ENCODE assay signal across 21 cellular contexts in genomic region chr14:95085321-95085720, GRCh38.
DNase-seq lines count a peak whose midpoint lies in the region; ATAC-seq and TF ChIP-seq lines count a peak whose summit lies in the region.
"Had no signal": no experiment of that assay in that cellular context is flagged by ENCODE, and none has a peak within 500 bp of the region (broad histone marks: within the 10 kb centered on the region; RNA-seq: fewer than 3 reads in every experiment).

No MANE protein-coding gene starts in this region.

- no peaks in the 10 kb centered on the region for H3K27me3 Mint-ChIP-seq in CD8-positive, alpha-beta T cell (ENCODE audit: low read depth)

- H3K27ac Mint-ChIP-seq in CD8-positive, alpha-beta T cell: peak overlapping the region; percentile 73
- H3K27ac Mint-ChIP-seq: CD14-positive monocyte had no signal

- no peaks in the 10 kb centered on the region for H3K4me1 ChIP-seq in CD8-positive, alpha-beta T cell (ENCODE audit: insufficient read depth, low read length)
- H3K4me1 ChIP-seq in adipocyte (ENCODE audit: control insufficient read depth, insufficient read depth, low read length): peaks cover 7% of the 10 kb centered on the region
- H3K4me1 ChIP-seq in neutrophil (ENCODE audit: control insufficient read depth in 1 of 2, insufficient read depth in 1 of 2, low read depth in 1 of 2, low read length in 1 of 2): peaks cover 4% of the 10 kb centered on the region in 2 experiments

- H3K27ac ChIP-seq in CD8-positive, alpha-beta T cell (ENCODE audit: low read depth, low read length): no peak overlapping the region
- H3K27ac ChIP-seq in neutrophil: peak overlapping the region; percentile 26
- H3K27ac ChIP-seq: RWPE1 had no signal

- no peak for TF ChIP-seq CTCF in CD8-positive, alpha-beta T cell (IDR thresholded peaks at IDR 0.05)
- TF ChIP-seq CTCF in neutrophil (IDR thresholded peaks at IDR 0.05): no peak

- POLR2A ChIA-PET in CD8-positive, alpha-beta T cell (lab: Charles Lee): no interaction called here

- no peaks in the 10 kb centered on the region for H3K9me3 ChIP-seq in CD8-positive, alpha-beta T cell (ENCODE audit: low read length)
- H3K9me3 ChIP-seq in adipocyte (ENCODE audit: control insufficient read depth, low read length): no peaks in the 10 kb centered on the region
- no peaks in the 10 kb centered on the region for H3K9me3 ChIP-seq in neutrophil

- H3K9me3 Mint-ChIP-seq in CD8-positive, alpha-beta T cell: no peaks in the 10 kb centered on the region

- H3K36me3 ChIP-seq in CD8-positive, alpha-beta T cell (ENCODE audit: insufficient read depth, low read length): peaks cover 7% of the 10 kb centered on the region
- H3K36me3 ChIP-seq in adipocyte (ENCODE audit: control insufficient read depth, insufficient read depth, low read length, severe bottlenecking): peaks cover 56% of the 10 kb centered on the region
- peaks cover 56% of the 10 kb centered on the region for H3K36me3 ChIP-seq in neutrophil

- H3K4me3 ChIP-seq in CD8-positive, alpha-beta T cell (ENCODE audit: low read depth, low read length): no peak overlapping the region
- no peak overlapping the region for H3K4me3 ChIP-seq in adipocyte (ENCODE audit: low read length)
- no peak overlapping the region for H3K4me3 ChIP-seq in neutrophil (ENCODE audit: low read depth in 1 of 2, low read length in 1 of 2)

- ATAC-seq in CD8-positive, alpha-beta T cell: no peak
- ATAC-seq in GM18502 (IDR thresholded peaks at IDR 0.05; ENCODE audit: poor library complexity, unreplicated experiment): no peak
- ATAC-seq: SK-N-SH treated with all-trans-retinoic acid at 6 μM for 48 hours had no signal

- no peak overlapping the region for H3K4me3 Mint-ChIP-seq in CD8-positive, alpha-beta T cell
- H3K4me3 Mint-ChIP-seq: CD14-positive monocyte had no signal

- no peaks in the 10 kb centered on the region for H3K4me1 Mint-ChIP-seq in CD8-positive, alpha-beta T cell (ENCODE audit: low read depth)
- H3K4me1 Mint-ChIP-seq: CD14-positive monocyte had no signal

- no peaks in the 10 kb centered on the region for H3K27me3 ChIP-seq in CD8-positive, alpha-beta T cell (ENCODE audit: insufficient read depth, low read length)
- H3K27me3 ChIP-seq in adipocyte (replicated peaks; ENCODE audit: control insufficient read depth, insufficient read depth, low read length) (no peaks in the 10 kb centered on the region), neutrophil (no peaks in the 10 kb centered on the region)

- no peak for DNase-seq in CD8-positive, alpha-beta T cell
- DNase-seq in adipocyte (ENCODE audit: low read depth) (peak; percentile 42), iris pigment epithelial cell (ENCODE audit: low read depth) (peak; percentile 17), ACHN (no peak), SK-N-DZ (ENCODE audit: low spot score) (no peak), C1 segment of cervical spinal cord (lab: John Stamatoyannopoulos, UW) (no peak)
- DNase-seq: EL, GF-D8, Kasumi-1, MM.1S, NCI-H1048, NCI-H1417 treated with DMSO at 0.1 percent for 48 hours, NCI-H187 treated with DMSO at 0.1 percent for 48 hours, NCI-H2227 treated with DMSO at 0.1 percent for 48 hours, NCI-H510A, SHP77 treated with DMSO at 0.1 percent for 48 hours had no signal

- peaks cover 43% of the 10 kb centered on the region for H3K36me3 Mint-ChIP-seq in CD8-positive, alpha-beta T cell

- in situ Hi-C loops in ACHN (cut with HindIII; ENCODE audit: low pct_ligation_motif_present, low pct_unique_long_range_greater_than_20kb, low sequenced_read_pairs): no loop called here

- intact Hi-C loops in CD8-positive, alpha-beta T cell (cut with DNase I, micrococcal nuclease): no loop called here

- H3K9ac ChIP-seq in adipocyte (ENCODE audit: low read length): no peak overlapping the region

- CTCF ChIA-PET in CD8-positive, alpha-beta T cell (lab: Charles Lee): no interaction called here

Comparison
In these comparisons a context has a peak if more than half of its experiments do, and no peak if none do; other contexts are left out.
1. DNase-seq: peak in adipocyte (single experiment) and iris pigment epithelial cell (single experiment); none in CD8-positive, alpha-beta T cell (0 of 7), ACHN (single experiment), SK-N-DZ (single experiment) and C1 segment of cervical spinal cord (0 of 14).